ENCODE assay signal across 8 cellular contexts in genomic region chr3:61530355-61530754, GRCh38. TPM values are rescaled to one million over a fixed set of nuclear protein-coding genes. Genes with fewer than 3 reads are reported as not detected.
DNase-seq lines count a peak whose midpoint lies in the region; ATAC-seq and TF ChIP-seq lines count a peak whose summit lies in the region.

No MANE protein-coding gene starts in this region.

- ATAC-seq in left ventricle myocardium superior (no peak), HG03139 (IDR thresholded peaks at IDR 0.05; ENCODE audit: unreplicated experiment) (no peak), HG02798 (IDR thresholded peaks at IDR 0.05; ENCODE audit: poor library complexity, unreplicated experiment) (no peak)

- H3K27me3 ChIP-seq in cardiac muscle cell (no peaks in the 10 kb centered on the region), NT2/D1 (ENCODE audit: insufficient read depth, insufficient read length) (no peaks in the 10 kb centered on the region)

- intact Hi-C loops in left ventricle myocardium superior (cut with micrococcal nuclease) = no loop called here

- H3K4me1 ChIP-seq in cardiac muscle cell (ENCODE audit: low read depth) (peaks cover 31% of the 10 kb centered on the region), NT2/D1 (ENCODE audit: insufficient read depth, insufficient read length) (no peaks in the 10 kb centered on the region)

- peak; percentile 59 for TF ChIP-seq CTCF in cardiac muscle cell (IDR thresholded peaks at IDR 0.05; ENCODE audit: low read depth, low read length)

- H3K27ac ChIP-seq in cardiac muscle cell = no peak overlapping the region

- H3K4me3 ChIP-seq in cardiac muscle cell = no peak overlapping the region
- H3K4me3 ChIP-seq in NT2/D1 (ENCODE audit: insufficient read length, low read depth) = no peak overlapping the region

- H3K9me3 ChIP-seq in cardiac muscle cell (ENCODE audit: low read depth) (no peaks in the 10 kb centered on the region), NT2/D1 (ENCODE audit: insufficient read depth, low read length) (no peaks in the 10 kb centered on the region)

- no peaks in the 10 kb centered on the region for H3K36me3 ChIP-seq in cardiac muscle cell
- no peaks in the 10 kb centered on the region for H3K36me3 ChIP-seq in NT2/D1 (ENCODE audit: insufficient read depth, insufficient read length, low read length)

- DNase-seq in cardiac muscle cell (ENCODE audit: low read depth in 1 of 2, low spot score in 1 of 2) = peak; percentile 58 to 63
- no peak for DNase-seq in left ventricle myocardium superior
- DNase-seq in NT2/D1 (ENCODE audit: low read depth, low spot score) = peak; percentile 69
- DNase-seq in fibroblast of peridontal ligament (ENCODE audit: extremely low read depth) = peak; percentile 35
- DNase-seq in stromal cell of bone marrow (ENCODE audit: low read depth) = peak; percentile 12
- no peak for DNase-seq in activated gamma-delta T cell (lab: John Stamatoyannopoulos, UW)

- H3K9ac ChIP-seq in NT2/D1 (ENCODE audit: insufficient read length, low read depth) = no peak overlapping the region

RNA-seq across cellular contexts. Expression of gene PTPRG, which starts 31.0 kb away (rescaled TPM):
- total RNA-seq in cardiac muscle cell = 35.1 and 45.7 TPM in 2 replicates
- polyA plus RNA-seq in cardiac muscle cell = 15.2 and 19.0 TPM in 2 replicates
- 30.4 TPM for total RNA-seq in left ventricle myocardium superior

Comparison
In these comparisons a context has a peak if more than half of its experiments do, and no peak if none do; other contexts are left out.
1. DNase-seq: peak in cardiac muscle cell (2 of 2), NT2/D1 (single experiment), fibroblast of peridontal ligament (single experiment) and stromal cell of bone marrow (single experiment); none in left ventricle myocardium superior (single experiment) and activated gamma-delta T cell (single experiment).